Comparison of ENCODE assay signal across 35 cellular contexts in the genomic region with DNA sequence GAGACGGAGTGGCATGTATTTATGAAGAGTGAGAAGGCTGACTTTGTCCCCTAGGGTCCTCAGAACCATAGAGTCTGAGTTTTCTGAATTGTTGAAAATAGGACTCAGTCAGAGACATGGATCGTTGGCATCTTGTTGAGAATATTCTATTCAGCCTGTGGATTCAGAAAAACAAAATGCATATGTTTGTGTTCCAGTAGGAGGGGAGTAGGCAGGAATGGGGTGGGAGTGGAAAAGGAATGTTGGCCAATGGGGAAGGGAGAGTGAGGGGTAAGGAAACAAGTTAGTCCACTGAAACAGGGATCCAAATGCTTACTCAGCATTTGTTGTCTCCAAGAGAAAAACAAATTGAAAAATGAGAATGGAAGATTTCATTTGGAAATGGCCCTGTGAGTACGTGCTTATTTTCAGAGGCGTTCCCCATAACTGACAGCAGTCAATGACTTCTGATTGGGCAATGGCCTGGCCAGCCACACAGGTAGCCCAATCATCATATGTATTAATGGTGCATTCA. TPM values are rescaled to one million over a fixed set of nuclear protein-coding genes. Genes with fewer than 3 reads are reported as not detected.
"Had no signal": no experiment of that assay in that cellular context is flagged by ENCODE, and none has a peak within 500 bp of the region (broad histone marks: within the 10 kb centered on the region; RNA-seq: fewer than 3 reads in every experiment).

No MANE protein-coding gene starts in this region.

- H3K27ac ChIP-seq: ascending aorta, gastroesophageal sphincter, heart right ventricle had no signal

- H3K27me3 ChIP-seq: ascending aorta had no signal

- H3K4me3 Mint-ChIP-seq: activated CD4-positive, alpha-beta memory T cell treated with anti-CD3 and anti-CD28 coated beads, Interleukin-2, amount 10 ng/mL, durations not matched to agents 7 days and 5 days; activated CD4-positive, alpha-beta T cell treated with anti-CD3 and anti-CD28 coated beads for 36 hours; activated CD4-positive, alpha-beta T cell treated with anti-CD3 and anti-CD28 coated beads, Interleukin-2, amount 10 ng/mL, durations not matched to agents 7 days and 5 days; activated naive CD4-positive, alpha-beta T cell treated with anti-CD3 and anti-CD28 coated beads, Interleukin-2, amount 10 ng/mL, durations not matched to agents 7 days and 5 days; activated naive CD8-positive, alpha-beta T cell treated with anti-CD3 and anti-CD28 coated beads, Interleukin-2, amount 10 ng/mL, durations not matched to agents 7 days and 5 days; activated T-cell treated with anti-CD3 and anti-CD28 coated beads, Interleukin-2, amount 50 U/mL, for 24 hours; activated T-cell treated with anti-CD3 and anti-CD28 coated beads, Interleukin-2, amount 50 U/mL, for 72 hours; brain; effector memory CD8-positive, alpha-beta T cell; T-helper 17 cell; T-helper 2 cell treated with Interferon-gamma antibody and Interleukin-4, amounts not matched to agents 5 μg/mL and 100 μg/mL, for 36 hours had no signal

- H3K9me3 ChIP-seq: ascending aorta, esophagus squamous epithelium, gastroesophageal sphincter, heart right ventricle had no signal

- H3K9me3 Mint-ChIP-seq: activated CD4-positive, alpha-beta memory T cell treated with anti-CD3 and anti-CD28 coated beads, Interleukin-2, amount 10 ng/mL, durations not matched to agents 7 days and 5 days; activated CD4-positive, alpha-beta T cell treated with anti-CD3 and anti-CD28 coated beads, Interleukin-2, amount 10 ng/mL, durations not matched to agents 7 days and 5 days; activated naive CD4-positive, alpha-beta T cell treated with anti-CD3 and anti-CD28 coated beads, Interleukin-2, amount 10 ng/mL, durations not matched to agents 7 days and 5 days; activated naive CD4-positive, alpha-beta T cell treated with anti-CD3 and anti-CD28 coated beads, Interleukin-2, amount 50 U/mL, for 72 hours; activated naive CD8-positive, alpha-beta T cell treated with anti-CD3 and anti-CD28 coated beads, Interleukin-2, amount 10 ng/mL, durations not matched to agents 7 days and 5 days; activated T-cell treated with anti-CD3 and anti-CD28 coated beads, Interleukin-2, amount 50 U/mL, for 24 hours; activated T-cell treated with anti-CD3 and anti-CD28 coated beads, Interleukin-2, amount 50 U/mL, for 72 hours; brain; effector memory CD8-positive, alpha-beta T cell; T-helper 2 cell treated with Interferon-gamma antibody and Interleukin-4, amounts not matched to agents 5 μg/mL and 100 μg/mL, for 36 hours had no signal

- ATAC-seq: activated CD4-positive, alpha-beta T cell treated with anti-CD3 and anti-CD28 coated beads for 36 hours; activated naive CD4-positive, alpha-beta T cell treated with anti-CD3 and anti-CD28 coated beads, Interleukin-2, amount 50 U/mL, for 72 hours; activated T-cell treated with anti-CD3 and anti-CD28 coated beads, Interleukin-2, amount 50 U/mL, for 72 hours; effector memory CD8-positive, alpha-beta T cell; gastroesophageal sphincter; heart right ventricle; T-helper 17 cell had no signal

- H3K27ac Mint-ChIP-seq: activated CD4-positive, alpha-beta memory T cell treated with anti-CD3 and anti-CD28 coated beads, Interleukin-2, amount 10 ng/mL, durations not matched to agents 7 days and 5 days; activated CD4-positive, alpha-beta T cell treated with anti-CD3 and anti-CD28 coated beads for 36 hours; activated CD4-positive, alpha-beta T cell treated with anti-CD3 and anti-CD28 coated beads, Interleukin-2, amount 10 ng/mL, durations not matched to agents 7 days and 5 days; activated naive CD4-positive, alpha-beta T cell treated with anti-CD3 and anti-CD28 coated beads, Interleukin-2, amount 10 ng/mL, durations not matched to agents 7 days and 5 days; activated naive CD4-positive, alpha-beta T cell treated with anti-CD3 and anti-CD28 coated beads, Interleukin-2, amount 50 U/mL, for 72 hours; activated naive CD8-positive, alpha-beta T cell treated with anti-CD3 and anti-CD28 coated beads, Interleukin-2, amount 10 ng/mL, durations not matched to agents 7 days and 5 days; activated T-cell treated with anti-CD3 and anti-CD28 coated beads, Interleukin-2, amount 50 U/mL, for 24 hours; activated T-cell treated with anti-CD3 and anti-CD28 coated beads, Interleukin-2, amount 50 U/mL, for 72 hours; brain; effector memory CD8-positive, alpha-beta T cell; T-helper 17 cell; T-helper 2 cell treated with Interferon-gamma antibody and Interleukin-4, amounts not matched to agents 5 μg/mL and 100 μg/mL, for 36 hours had no signal

- H3K4me1 Mint-ChIP-seq: activated CD4-positive, alpha-beta memory T cell treated with anti-CD3 and anti-CD28 coated beads, Interleukin-2, amount 10 ng/mL, durations not matched to agents 7 days and 5 days; activated CD4-positive, alpha-beta T cell treated with anti-CD3 and anti-CD28 coated beads for 36 hours; activated CD4-positive, alpha-beta T cell treated with anti-CD3 and anti-CD28 coated beads, Interleukin-2, amount 10 ng/mL, durations not matched to agents 7 days and 5 days; activated naive CD4-positive, alpha-beta T cell treated with anti-CD3 and anti-CD28 coated beads, Interleukin-2, amount 10 ng/mL, durations not matched to agents 7 days and 5 days; activated naive CD8-positive, alpha-beta T cell treated with anti-CD3 and anti-CD28 coated beads, Interleukin-2, amount 10 ng/mL, durations not matched to agents 7 days and 5 days; brain; T-helper 17 cell had no signal

- DNase-seq: activated CD4-positive, alpha-beta memory T cell treated with anti-CD3 and anti-CD28 coated beads, Interleukin-2, amount 10 ng/mL, durations not matched to agents 7 days and 5 days; activated CD4-positive, alpha-beta T cell treated with anti-CD3 and anti-CD28 coated beads for 36 hours; activated CD4-positive, alpha-beta T cell treated with anti-CD3 and anti-CD28 coated beads, Interleukin-2, amount 10 ng/mL, durations not matched to agents 7 days and 5 days; activated CD4-positive, alpha-beta T cell treated with anti-CD3 and anti-CD28 coated beads, Interleukin-2, amount 50 U/mL, for 4 hours; activated CD4-positive, CD25-positive, alpha-beta regulatory T cell; activated CD4-positive, CD25-positive, alpha-beta regulatory T cell treated with anti-CD3 and anti-CD28 coated beads, Interleukin-2, amount 50 U/mL, for 72 hours; activated CD8-positive, alpha-beta memory T cell treated with anti-CD3 and anti-CD28 coated beads, Interleukin-2, amount 50 U/mL, for 48 hours; activated gamma-delta T cell; activated naive CD4-positive, alpha-beta T cell; activated naive CD4-positive, alpha-beta T cell treated with anti-CD3 and anti-CD28 coated beads, Interleukin-2, amount 10 ng/mL, durations not matched to agents 7 days and 5 days; activated naive CD8-positive, alpha-beta T cell treated with anti-CD3 and anti-CD28 coated beads, Interleukin-2, amount 10 ng/mL, durations not matched to agents 7 days and 5 days; activated T-cell treated with anti-CD3 and anti-CD28 coated beads for 4 hours; activated T-cell treated with anti-CD3 and anti-CD28 coated beads, Interleukin-2, amount 50 U/mL, for 24 hours; activated T-cell treated with anti-CD3 and anti-CD28 coated beads, Interleukin-2, amount 50 U/mL, for 72 hours; caudate nucleus; cortex of kidney; dermis blood vessel endothelial cell; effector CD4-positive, alpha-beta T cell; effector memory CD8-positive, alpha-beta T cell; erythroblast; esophagus squamous epithelium; foreskin melanocyte; heart right ventricle; T-helper 1 cell; T-helper 17 cell; T1000 had no signal

- H3K4me1 ChIP-seq: ascending aorta, gastroesophageal sphincter had no signal

- H3K4me3 ChIP-seq: ascending aorta, esophagus squamous epithelium, gastroesophageal sphincter, heart right ventricle had no signal

- H3K36me3 ChIP-seq: ascending aorta, esophagus squamous epithelium, gastroesophageal sphincter, heart right ventricle had no signal

- H3K36me3 Mint-ChIP-seq: activated naive CD4-positive, alpha-beta T cell treated with anti-CD3 and anti-CD28 coated beads, Interleukin-2, amount 10 ng/mL, durations not matched to agents 7 days and 5 days; activated naive CD4-positive, alpha-beta T cell treated with anti-CD3 and anti-CD28 coated beads, Interleukin-2, amount 50 U/mL, for 72 hours; activated naive CD8-positive, alpha-beta T cell treated with anti-CD3 and anti-CD28 coated beads, Interleukin-2, amount 10 ng/mL, durations not matched to agents 7 days and 5 days; brain had no signal

RNA-seq across cellular contexts. Expression of a gene that starts 14.7 kb away (rescaled TPM):
- total RNA-seq: activated CD4-positive, alpha-beta memory T cell treated with anti-CD3 and anti-CD28 coated beads, Interleukin-2, amount 10 ng/mL, durations not matched to agents 7 days and 5 days; activated CD4-positive, alpha-beta T cell treated with anti-CD3 and anti-CD28 coated beads, Interleukin-2, amount 10 ng/mL, durations not matched to agents 7 days and 5 days; activated naive CD8-positive, alpha-beta T cell treated with anti-CD3 and anti-CD28 coated beads, Interleukin-2, amount 10 ng/mL, durations not matched to agents 7 days and 5 days; ascending aorta; chondrocyte; dermis blood vessel endothelial cell; fibroblast of lung; fibroblast of villous mesenchyme; glomerular endothelial cell; heart right ventricle; T-helper 17 cell had no signal
- polyA plus RNA-seq: fibroblast of lung had no signal
